ENCODE assay signal across 8 cellular contexts in genomic region chr7:6008668-6009611, GRCh38. TPM values are rescaled to one million over a fixed set of nuclear protein-coding genes. Genes with fewer than 3 reads are reported as not detected.
DNase-seq lines count a peak whose midpoint lies in the region; ATAC-seq, FAIRE-seq and TF ChIP-seq lines count a peak whose summit lies in the region.

TSS of gene AIMP2 (plus strand) at chr7:6009272. CDS start at chr7:6009364, 92 bp downstream.
TSS of gene PMS2 (minus strand) at chr7:6009049. CDS start at chr7:6009019, 30 bp downstream.

- CTCF ChIA-PET in HepG2 (lab: Yijun Ruan, JAX; ENCODE audit: low intra/inter-chr PET ratio, low total read pairs), result no interaction called here

- H4K20me1 ChIP-seq in HepG2 (ENCODE audit: insufficient read depth, low read length), result no peaks in the 10 kb centered on the region

- peak; percentile 54 for TF ChIP-seq CTCF in HepG2 (CRISPR knock-in tag; IDR thresholded peaks at IDR 0.05)

- 2% methylated on average over 59 of the region's 84 CpGs for WGBS in HepG2 (ENCODE audit: low lambda C conversion rate)

- H3K27ac ChIP-seq in CD4-positive, CD25-positive, alpha-beta regulatory T cell (ENCODE audit: insufficient read depth, low read length, poor library complexity, severe bottlenecking), result peak within 1 kb of the TSS; percentile 91
- H3K27ac ChIP-seq in HepG2 (ENCODE audit: extremely low read length, insufficient read depth, low read length), result peak within 1 kb of the TSS; percentile 89

- H2AFZ ChIP-seq in HepG2 (ENCODE audit: low read length), result no peak within 1 kb of the TSS

- peak within 1 kb of the TSS; percentile 90 to 98 (median 96) for H3K4me3 Mint-ChIP-seq in CD4-positive, CD25-positive, alpha-beta regulatory T cell

- TF ChIP-seq RAD21 in HepG2 (CRISPR knock-in tag; IDR thresholded peaks at IDR 0.05), result peak; percentile 77

- FAIRE-seq in HepG2 (lab: Jason Lieb, UNC), result peak; percentile 92

- H3K27ac Mint-ChIP-seq in CD4-positive, CD25-positive, alpha-beta regulatory T cell, result peak within 1 kb of the TSS; percentile 87 to 98 (median 94)

- H3K27me3 ChIP-seq in CD4-positive, CD25-positive, alpha-beta regulatory T cell (ENCODE audit: control insufficient read depth, insufficient read depth, low read length), result no peaks in the 10 kb centered on the region
- H3K27me3 ChIP-seq in HepG2 (ENCODE audit: control insufficient read depth in 1 of 2, insufficient read depth in 2 of 2, low read length in 2 of 2), result no peaks in the 10 kb centered on the region; a peak in 1 of 5 replicates

- H3K4me1 Mint-ChIP-seq in CD4-positive, CD25-positive, alpha-beta regulatory T cell, result peaks cover 10 to 51% (median 35%) of the 10 kb centered on the region in 4 donors

- peak; percentile 89 to 90 for ATAC-seq in CD4-positive, CD25-positive, alpha-beta regulatory T cell (ENCODE audit: low read depth in 2 of 2)
- ATAC-seq in GM19395 (IDR thresholded peaks at IDR 0.05; ENCODE audit: unreplicated experiment) (peak; percentile 94), HG03565 (IDR thresholded peaks at IDR 0.05; ENCODE audit: unreplicated experiment) (peak; percentile 81), HepG2 (peak; percentile 94)

- TF ChIP-seq POLR2A in HepG2 (IDR thresholded peaks at IDR 0.05; ENCODE audit: insufficient read depth in 1 of 2, low read depth in 2 of 2, low read length in 2 of 2), result peak; percentile 96

- peaks cover 12% of the 10 kb centered on the region for H3K36me3 Mint-ChIP-seq in CD4-positive, CD25-positive, alpha-beta regulatory T cell

- no peaks in the 10 kb centered on the region for H3K9me3 Mint-ChIP-seq in CD4-positive, CD25-positive, alpha-beta regulatory T cell

- peaks cover 36% of the 10 kb centered on the region for H3K79me2 ChIP-seq in HepG2 (ENCODE audit: insufficient read depth, low read length)

- peaks cover under 1% of the 10 kb centered on the region for H3K36me3 ChIP-seq in CD4-positive, CD25-positive, alpha-beta regulatory T cell (ENCODE audit: control insufficient read depth, insufficient read depth, low read length)
- H3K36me3 ChIP-seq in HepG2 (replicated peaks in 1 of 2; ENCODE audit: control insufficient read depth in 1 of 2, insufficient read depth in 2 of 2, low read length in 2 of 2), result peaks cover 4% of the 10 kb centered on the region in 2 experiments; a peak in 3 of 5 replicates

- in situ Hi-C loops in HepG2 (cut with HindIII; ENCODE audit: extremely low pct_ligation_motif_present, low pct_unique_long_range_greater_than_20kb), result loop anchor here (10.0 kb wide), 1 partner anchor 316 kb away; no protein-coding TSS in a partner anchor

- peak within 1 kb of the TSS; percentile 95 for H3K4me2 ChIP-seq in HepG2 (ENCODE audit: low read depth, low read length)

- BruUV-seq in HepG2 (replicated peaks; lab: Mats Ljungman, UMichigan), result TSS peak; percentile 91

- H3K4me3 ChIP-seq in CD4-positive, CD25-positive, alpha-beta regulatory T cell (ENCODE audit: low read depth, low read length), result peak within 1 kb of the TSS; percentile 77
- peak within 1 kb of the TSS; percentile 73 to 88 (median 75) for H3K4me3 ChIP-seq in HepG2 (replicated peaks in 1 of 3; ENCODE audit: insufficient read depth in 1 of 3, low read depth in 2 of 3, low read length in 3 of 3)

- POLR2A ChIA-PET in HepG2 (lab: Yijun Ruan, JAX), result interaction anchor here (0.6 to 2.8 kb wide), 22 partner anchors 10 to 562 kb away, joined by 3 to 21 read pairs (median 4); no protein-coding TSS in a partner anchor

- intact Hi-C loops in HepG2 (cut with micrococcal nuclease; ENCODE audit: unreplicated experiment), result no loop called here

- H3K4me1 ChIP-seq in CD4-positive, CD25-positive, alpha-beta regulatory T cell (ENCODE audit: control insufficient read depth, insufficient read depth, low read length, poor library complexity, severe bottlenecking), result peaks cover 11% of the 10 kb centered on the region
- peaks cover 41% of the 10 kb centered on the region for H3K4me1 ChIP-seq in HepG2 (ENCODE audit: insufficient read depth, low read length)

- no peaks in the 10 kb centered on the region for H3K9me3 ChIP-seq in CD4-positive, CD25-positive, alpha-beta regulatory T cell (ENCODE audit: control insufficient read depth in 2 of 2, low read length in 2 of 2)
- no peaks in the 10 kb centered on the region for H3K9me3 ChIP-seq in HepG2 (ENCODE audit: low read length)

- DNase-seq in CD4-positive, CD25-positive, alpha-beta regulatory T cell, result peak; percentile 94 to 97 (median 97)
- DNase-seq in NCI-H774 (lab: John Stamatoyannopoulos, UW) (peak; percentile 98), dermis blood vessel endothelial cell (peak; percentile 99), HepG2 (ENCODE audit: low spot score) (peak; percentile 99)
- DNase-seq in activated CD4-positive, alpha-beta T cell treated with anti-CD3 and anti-CD28 coated beads, Interleukin-2, amount 50 U/mL, for 4 hours, result peak; percentile 96 to 97
- DNase-seq in stimulated activated CD4-positive, alpha-beta T cell treated with anti-CD3 and anti-CD28 coated beads, Interleukin-4, amount 100 ng/mL, for 1 hour, result peak; percentile 96

- peak within 1 kb of the TSS; percentile 87 for H3K9ac ChIP-seq in HepG2 (ENCODE audit: insufficient read depth, low read depth, low read length)

- TF ChIP-seq EP300 in HepG2 (IDR thresholded peaks at IDR 0.05; ENCODE audit: low read depth in 2 of 2, low read length in 2 of 2), result no peak
- peak; percentile 76 for TF ChIP-seq EP300 in HepG2 (CRISPR knock-in tag; IDR thresholded peaks at IDR 0.05; ENCODE audit: borderline replicate concordance)

- peaks cover 4% of the 10 kb centered on the region for H3K27me3 Mint-ChIP-seq in CD4-positive, CD25-positive, alpha-beta regulatory T cell

TF ChIP-seq in HepG2, 621 proteins besides CTCF, POLR2A, EP300 and RAD21 (continues in another document):
- TF ChIP-seq HNRNPL (IDR thresholded peaks at IDR 0.05; ENCODE audit: low read depth, low read length), result no peak
- peak; percentile 97 for TF ChIP-seq NFYC (CRISPR knock-in tag; IDR thresholded peaks at IDR 0.05)
- TF ChIP-seq ATF1 (CRISPR knock-in tag; IDR thresholded peaks at IDR 0.05), result peak; percentile 97
- peak; percentile 99 for TF ChIP-seq SALL1 (CRISPR knock-in tag; IDR thresholded peaks at IDR 0.05)
- peak; percentile 100 for TF ChIP-seq HES4 (CRISPR knock-in tag; IDR thresholded peaks at IDR 0.05; ENCODE audit: borderline replicate concordance)
- peak; percentile 97 for TF ChIP-seq MTF1 (CRISPR knock-in tag; IDR thresholded peaks at IDR 0.05)

RNA-seq across cellular contexts. Expression of gene AIMP2, which starts in this region (rescaled TPM):
- total RNA-seq in CD4-positive, CD25-positive, alpha-beta regulatory T cell, result 9.6 TPM
- polyA plus RNA-seq in CD4-positive, CD25-positive, alpha-beta regulatory T cell, result 10 to 100 TPM; 20.3 to 36.1 (median 27.9) TPM
- 61.3 and 62.3 TPM in 2 replicates for total RNA-seq in dermis blood vessel endothelial cell
- 84.9 and 97.2 TPM in 2 replicates for total RNA-seq in HepG2 (2016; rRNA removed; fragmentation: Illumina TruSeq; extraction: Trizol)
- 24.2 and 29.1 TPM in 2 replicates for total RNA-seq in HepG2 (2016; cell fraction: cytosol; rRNA removed; fragmentation: Illumina TruSeq; extraction: Trizol; ENCODE audit: low read depth)
- 82.6 and 109 TPM in 2 replicates for total RNA-seq in HepG2 (2016; cell fraction: insoluble cytoplasmic fraction; rRNA removed; fragmentation: Illumina TruSeq; extraction: Trizol)
- 30.1 and 33.3 TPM in 2 replicates for total RNA-seq in HepG2 (2016; cell fraction: membrane; rRNA removed; fragmentation: Illumina TruSeq; extraction: Trizol)
- 38.1 and 38.5 TPM in 2 replicates for total RNA-seq in HepG2 (2016; cell fraction: nucleus; rRNA removed; fragmentation: Illumina TruSeq; extraction: Trizol)
- polyA plus RNA-seq in HepG2 (2011; rRNA removed), result 38.2 and 41.0 TPM in 2 replicates
- 49.9 and 54.2 TPM in 2 replicates for polyA plus RNA-seq in HepG2 (2011; cell fraction: cytosol; rRNA removed)
- polyA plus RNA-seq in HepG2 (2011; cell fraction: nucleus; rRNA removed), result 18.4 and 23.0 TPM in 2 replicates
- polyA plus RNA-seq in HepG2 (2012), result 27.3 and 34.0 TPM in 2 replicates
- 20.2 and 21.5 TPM in 2 replicates for polyA plus RNA-seq in HepG2 (2016; cell fraction: cytosol; fragmentation: Illumina TruSeq; extraction: Trizol; ENCODE audit: low read depth)
- 98.6 and 104 TPM in 2 replicates for polyA plus RNA-seq in HepG2 (2016; cell fraction: insoluble cytoplasmic fraction; fragmentation: Illumina TruSeq; extraction: Trizol; ENCODE audit: low read depth)
- 25.0 and 28.0 TPM in 2 replicates for polyA plus RNA-seq in HepG2 (2016; cell fraction: membrane; fragmentation: Illumina TruSeq; extraction: Trizol; ENCODE audit: low read depth)
- polyA plus RNA-seq in HepG2 (2016; cell fraction: nucleus; fragmentation: Illumina TruSeq; extraction: Trizol; ENCODE audit: insufficient read depth, low read depth), result 53.2 and 62.7 TPM in 2 replicates
- polyA minus RNA-seq in HepG2 (2011; rRNA and poly(A)+ RNA removed; ENCODE audit: low replicate concordance), result 73.9 and 128 TPM in 2 replicates
- 30.2 and 32.8 TPM in 2 replicates for polyA minus RNA-seq in HepG2 (2011; cell fraction: cytosol; rRNA and poly(A)+ RNA removed)
- 25.9 and 34.8 TPM in 2 replicates for polyA minus RNA-seq in HepG2 (2011; cell fraction: nucleus; rRNA and poly(A)+ RNA removed)

RNA-seq across cellular contexts. Expression of gene PMS2, which starts in this region (rescaled TPM):
- total RNA-seq in CD4-positive, CD25-positive, alpha-beta regulatory T cell, result 13.4 TPM
- polyA plus RNA-seq in CD4-positive, CD25-positive, alpha-beta regulatory T cell, result 10 to 100 TPM in 1 of 4 donors, 1 to 10 TPM in 3; 7.1 to 13.3 (median 8.6) TPM
- total RNA-seq in dermis blood vessel endothelial cell (23.5 and 25.7 TPM in 2 replicates), HepG2 (2016; rRNA removed; fragmentation: Illumina TruSeq; extraction: Trizol) (11.4 and 13.9 TPM in 2 replicates)
- 6.5 and 6.8 TPM in 2 replicates for total RNA-seq in HepG2 (2016; cell fraction: cytosol; rRNA removed; fragmentation: Illumina TruSeq; extraction: Trizol; ENCODE audit: low read depth)
- total RNA-seq in HepG2 (2016; cell fraction: insoluble cytoplasmic fraction; rRNA removed; fragmentation: Illumina TruSeq; extraction: Trizol), result 11.7 and 13.5 TPM in 2 replicates
- 8.2 and 8.9 TPM in 2 replicates for total RNA-seq in HepG2 (2016; cell fraction: membrane; rRNA removed; fragmentation: Illumina TruSeq; extraction: Trizol)
- total RNA-seq in HepG2 (2016; cell fraction: nucleus; rRNA removed; fragmentation: Illumina TruSeq; extraction: Trizol), result 11.2 and 11.7 TPM in 2 replicates
- 6.2 and 6.3 TPM in 2 replicates for polyA plus RNA-seq in HepG2 (2011; rRNA removed)
- polyA plus RNA-seq in HepG2 (2011; cell fraction: cytosol; rRNA removed), result 3.6 and 3.9 TPM in 2 replicates
- polyA plus RNA-seq in HepG2 (2011; cell fraction: nucleus; rRNA removed), result 6.3 and 8.2 TPM in 2 replicates
- 5.1 and 5.9 TPM in 2 replicates for polyA plus RNA-seq in HepG2 (2012)
- 0.99 and 1.1 TPM in 2 replicates for polyA plus RNA-seq in HepG2 (2016; cell fraction: cytosol; fragmentation: Illumina TruSeq; extraction: Trizol; ENCODE audit: low read depth)
- polyA plus RNA-seq in HepG2 (2016; cell fraction: insoluble cytoplasmic fraction; fragmentation: Illumina TruSeq; extraction: Trizol; ENCODE audit: low read depth), result 8.6 and 8.7 TPM in 2 replicates
- polyA plus RNA-seq in HepG2 (2016; cell fraction: membrane; fragmentation: Illumina TruSeq; extraction: Trizol; ENCODE audit: low read depth), result 2.1 and 2.5 TPM in 2 replicates
- 12.2 and 13.2 TPM in 2 replicates for polyA plus RNA-seq in HepG2 (2016; cell fraction: nucleus; fragmentation: Illumina TruSeq; extraction: Trizol; ENCODE audit: insufficient read depth, low read depth)
- 6.1 and 20.2 TPM in 2 replicates for polyA minus RNA-seq in HepG2 (2011; rRNA and poly(A)+ RNA removed; ENCODE audit: low replicate concordance)
- 4.1 and 6.0 TPM in 2 replicates for polyA minus RNA-seq in HepG2 (2011; cell fraction: cytosol; rRNA and poly(A)+ RNA removed)
- 8.9 and 12.2 TPM in 2 replicates for polyA minus RNA-seq in HepG2 (2011; cell fraction: nucleus; rRNA and poly(A)+ RNA removed)

Comparison
In these comparisons a context has a peak if more than half of its experiments do, and no peak if none do; other contexts are left out.
1. Peak in every context shown above with its lines: DNase-seq, ATAC-seq, H3K4me3 ChIP-seq and H3K27ac ChIP-seq.